8 cellular contexts compared by ENCODE assay signal in genomic region chr10:7484456-7485266, GRCh38.
DNase-seq lines count a peak whose midpoint lies in the region; ATAC-seq and TF ChIP-seq lines count a peak whose summit lies in the region.
"Had no signal": no experiment of that assay in that cellular context is flagged by ENCODE, and none has a peak within 500 bp of the region (broad histone marks: within the 10 kb centered on the region; RNA-seq: fewer than 3 reads in every experiment).

No MANE protein-coding gene starts in this region.

- H3K4me3 ChIP-seq in HAP-1 = no peak overlapping the region
- H3K4me3 ChIP-seq: lung had no signal

- H3K27me3 ChIP-seq in HAP-1 (ENCODE audit: low read depth) = peaks cover 7% of the 10 kb centered on the region; the same call in 1 of the 2 replicates

- peak overlapping the region; percentile 50 for H3K4me3 Mint-ChIP-seq in T-helper 2 cell treated with Interferon-gamma antibody and Interleukin-4, amounts not matched to agents 5 μg/mL and 100 μg/mL, for 36 hours
- peak overlapping the region; percentile 69 to 73 for H3K4me3 Mint-ChIP-seq in stimulated activated naive CD8-positive, alpha-beta T cell treated with anti-CD3 and anti-CD28 coated beads, Interleukin-15, amount 100 ng/mL, for 72 hours

- H3K27ac Mint-ChIP-seq in T-helper 2 cell treated with Interferon-gamma antibody and Interleukin-4, amounts not matched to agents 5 μg/mL and 100 μg/mL, for 36 hours = peak overlapping the region; percentile 86
- peak overlapping the region; percentile 45 to 47 for H3K27ac Mint-ChIP-seq in stimulated activated naive CD8-positive, alpha-beta T cell treated with anti-CD3 and anti-CD28 coated beads, Interleukin-15, amount 100 ng/mL, for 72 hours

- H3K36me3 ChIP-seq in HAP-1 (replicated peaks) = no peaks in the 10 kb centered on the region

- peaks cover 72% of the 10 kb centered on the region for H3K4me1 Mint-ChIP-seq in T-helper 2 cell treated with Interferon-gamma antibody and Interleukin-4, amounts not matched to agents 5 μg/mL and 100 μg/mL, for 36 hours (ENCODE audit: low read depth)
- H3K4me1 Mint-ChIP-seq in stimulated activated naive CD8-positive, alpha-beta T cell treated with anti-CD3 and anti-CD28 coated beads, Interleukin-15, amount 100 ng/mL, for 72 hours = peaks cover 86% of the 10 kb centered on the region

- no peaks in the 10 kb centered on the region for H3K9me3 ChIP-seq in HAP-1

- in situ Hi-C loops in HAP-1 (cut with MboI; ENCODE audit: low sequenced_read_pairs) = no loop called here

- H3K9me3 Mint-ChIP-seq in T-helper 2 cell treated with Interferon-gamma antibody and Interleukin-4, amounts not matched to agents 5 μg/mL and 100 μg/mL, for 36 hours = peaks cover 9% of the 10 kb centered on the region
- peaks cover 0 to 5% of the 10 kb centered on the region in 2 donors for H3K9me3 Mint-ChIP-seq in stimulated activated naive CD8-positive, alpha-beta T cell treated with anti-CD3 and anti-CD28 coated beads, Interleukin-15, amount 100 ng/mL, for 72 hours

- no peaks in the 10 kb centered on the region for H3K4me1 ChIP-seq in HAP-1

- H3K36me3 Mint-ChIP-seq in T-helper 2 cell treated with Interferon-gamma antibody and Interleukin-4, amounts not matched to agents 5 μg/mL and 100 μg/mL, for 36 hours (ENCODE audit: low read depth) = peaks cover 14% of the 10 kb centered on the region

- DNase-seq in T-helper 2 cell treated with Interferon-gamma antibody and Interleukin-4, amounts not matched to agents 5 μg/mL and 100 μg/mL, for 36 hours (ENCODE audit: low spot score) = peak; percentile 66
- peak; percentile 24 for DNase-seq in germinal center (ENCODE audit: low spot score)
- peak; percentile 62 to 72 for DNase-seq in stimulated activated naive CD8-positive, alpha-beta T cell treated with anti-CD3 and anti-CD28 coated beads, Interleukin-15, amount 100 ng/mL, for 72 hours
- DNase-seq in HAP-1 (ENCODE audit: low spot score in 2 of 2) = no peak
- DNase-seq in kidney glomerular epithelial cell (lab: John Stamatoyannopoulos, UW) = no peak

- peak; percentile 36 for TF ChIP-seq POLR2A in GM19099 (IDR thresholded peaks at IDR 0.05; ENCODE audit: extremely low read depth, insufficient read length, low read depth)

- peaks cover 3% of the 10 kb centered on the region for H3K27me3 Mint-ChIP-seq in T-helper 2 cell treated with Interferon-gamma antibody and Interleukin-4, amounts not matched to agents 5 μg/mL and 100 μg/mL, for 36 hours (ENCODE audit: low read depth)
- H3K27me3 Mint-ChIP-seq in stimulated activated naive CD8-positive, alpha-beta T cell treated with anti-CD3 and anti-CD28 coated beads, Interleukin-15, amount 100 ng/mL, for 72 hours = no peaks in the 10 kb centered on the region

- peak; percentile 70 for ATAC-seq in HG03064 (IDR thresholded peaks at IDR 0.05; ENCODE audit: low read depth, unreplicated experiment)
- peak; percentile 96 for ATAC-seq in stimulated activated naive CD8-positive, alpha-beta T cell treated with anti-CD3 and anti-CD28 coated beads, Interleukin-15, amount 100 ng/mL, for 72 hours

Comparison
In these comparisons a context has a peak if more than half of its experiments do, and no peak if none do; other contexts are left out.
1. DNase-seq: peak in T-helper 2 cell treated with Interferon-gamma antibody and Interleukin-4, amounts not matched to agents 5 μg/mL and 100 μg/mL, for 36 hours (single experiment), germinal center (single experiment) and stimulated activated naive CD8-positive, alpha-beta T cell treated with anti-CD3 and anti-CD28 coated beads, Interleukin-15, amount 100 ng/mL, for 72 hours (2 of 2); none in HAP-1 (0 of 2) and kidney glomerular epithelial cell (single experiment).